Comparison of ENCODE assay signal across 8 cellular contexts in the genomic region with DNA sequence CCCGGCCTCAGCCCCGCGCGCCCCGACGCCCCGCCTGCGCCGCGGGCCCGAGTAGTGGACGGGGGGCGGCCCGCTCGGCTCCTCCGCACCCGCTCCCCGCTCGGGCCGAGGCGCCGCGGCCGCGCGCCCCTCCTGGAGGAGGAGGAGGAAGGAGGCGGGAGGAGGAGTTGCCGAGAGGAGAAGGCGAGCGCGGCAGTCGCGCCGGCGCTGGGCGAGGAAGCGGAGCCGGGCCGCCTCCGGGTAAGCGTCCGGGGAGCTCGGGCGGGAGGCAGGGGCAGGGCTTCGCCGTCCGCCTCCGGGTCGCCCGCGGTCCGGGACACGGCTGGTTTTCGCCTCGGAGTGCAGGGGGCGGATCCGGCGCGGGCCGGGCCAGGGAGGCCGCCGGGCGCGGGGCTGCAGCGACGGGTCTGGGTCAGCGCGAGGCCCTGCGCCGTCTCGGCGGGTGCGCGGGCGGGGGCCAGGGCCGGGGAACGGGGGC. TPM values are rescaled to one million over a fixed set of nuclear protein-coding genes. Genes with fewer than 3 reads are reported as not detected.
DNase-seq lines count a peak whose midpoint lies in the region; ATAC-seq and TF ChIP-seq lines count a peak whose summit lies in the region.

A gene with protein sequence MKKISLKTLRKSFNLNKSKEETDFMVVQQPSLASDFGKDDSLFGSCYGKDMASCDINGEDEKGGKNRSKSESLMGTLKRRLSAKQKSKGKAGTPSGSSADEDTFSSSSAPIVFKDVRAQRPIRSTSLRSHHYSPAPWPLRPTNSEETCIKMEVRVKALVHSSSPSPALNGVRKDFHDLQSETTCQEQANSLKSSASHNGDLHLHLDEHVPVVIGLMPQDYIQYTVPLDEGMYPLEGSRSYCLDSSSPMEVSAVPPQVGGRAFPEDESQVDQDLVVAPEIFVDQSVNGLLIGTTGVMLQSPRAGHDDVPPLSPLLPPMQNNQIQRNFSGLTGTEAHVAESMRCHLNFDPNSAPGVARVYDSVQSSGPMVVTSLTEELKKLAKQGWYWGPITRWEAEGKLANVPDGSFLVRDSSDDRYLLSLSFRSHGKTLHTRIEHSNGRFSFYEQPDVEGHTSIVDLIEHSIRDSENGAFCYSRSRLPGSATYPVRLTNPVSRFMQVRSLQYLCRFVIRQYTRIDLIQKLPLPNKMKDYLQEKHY (plus strand): TSS at position 195 of the 478 bp plus-strand sequence. CDS start 35,624 bp downstream, outside the sequence.

- TF ChIP-seq POLR2A in adrenal gland (IDR thresholded peaks at IDR 0.05) (peak; percentile 62 to 64), ovary (IDR thresholded peaks at IDR 0.05) (no peak)

- WGBS in adrenal gland, 4 donors: 0% methylated on average over 70 to 75 of the region's 77 CpGs; no CpG with 5 or more reads in 2 of the 4 donors
- WGBS in ovary, 3 donors: 0 to 1% (median 1%) methylated on average over 27 to 77 of the region's 77 CpGs

- DNase-seq in COLO668 (lab: John Stamatoyannopoulos, UW; ENCODE audit: unreplicated experiment) (peak; percentile 80), NCI-H774 (lab: John Stamatoyannopoulos, UW) (peak; percentile 30), adrenal gland (peak; percentile 58 to 71 (median 63)), cardiac septum (ENCODE audit: low spot score) (no peak), ovary (peak; percentile 38 to 74 (median 58)), cerebellar nuclear complex (lab: John Stamatoyannopoulos, UW) (no peak)

- intact Hi-C loops in adrenal gland (cut with DNase I) (loop anchor here in 1 of 2 donors (10.0 kb wide), 1 partner anchor 84 kb away; a partner anchor contains a TSS), cardiac septum (cut with DNase I) (loop anchor here (2.0 to 5.0 kb wide), 2 partner anchors 84 to 133 kb away; a partner anchor contains a TSS), ovary (cut with DNase I) (loop anchor here in 1 of 4 donors (5.0 kb wide), 1 partner anchor 82 kb away; a partner anchor contains a TSS)

- peak; percentile 80 for ATAC-seq in GM18907 (IDR thresholded peaks at IDR 0.05; ENCODE audit: unreplicated experiment)
- ATAC-seq in HG03060 (IDR thresholded peaks at IDR 0.05; ENCODE audit: low read depth, unreplicated experiment): peak; percentile 35

- TF ChIP-seq CTCF in adrenal gland (IDR thresholded peaks at IDR 0.05) (peak in 1 of 6 experiments; percentile 1), ovary (IDR thresholded peaks at IDR 0.05) (no peak)

- no peaks in the 10 kb centered on the region for H3K36me3 ChIP-seq in adrenal gland (replicated peaks in 1 of 2)
- H3K36me3 ChIP-seq in ovary: no peaks in the 10 kb centered on the region

- H3K4me1 ChIP-seq in adrenal gland (replicated peaks in 1 of 2) (peaks cover 16 to 40% of the 10 kb centered on the region in 2 donors), ovary (ENCODE audit: insufficient read depth) (peaks cover 12% of the 10 kb centered on the region)

- H3K9me3 ChIP-seq in adrenal gland (replicated peaks in 1 of 3) (no peaks in the 10 kb centered on the region), ovary (no peaks in the 10 kb centered on the region)

- no peaks in the 10 kb centered on the region for H3K27me3 ChIP-seq in adrenal gland
- H3K27me3 ChIP-seq in ovary: no peaks in the 10 kb centered on the region

- H3K27ac ChIP-seq in adrenal gland: peak within 1 kb of the TSS in 4 of 5 donors; percentile 84 to 95 (median 90)
- H3K27ac ChIP-seq in ovary: peak within 1 kb of the TSS; percentile 90 to 96

- H3K4me3 ChIP-seq in adrenal gland (peak within 1 kb of the TSS; percentile 28 to 90 (median 72)), ovary (peak within 1 kb of the TSS; percentile 78)

- no peak for TF ChIP-seq EP300 in ovary (IDR thresholded peaks at IDR 0.05)

RNA-seq across cellular contexts. Expression of the gene that starts here (rescaled TPM):
- total RNA-seq in adrenal gland (10 to 100 TPM; 14.2 to 25.5 (median 19.5) TPM), cardiac septum (22.8 TPM), ovary (10 to 100 TPM in 6 of 7 donors, 1 to 10 TPM in 1; 9.8 to 23.8 (median 17.7) TPM)
- polyA plus RNA-seq in adrenal gland (10 to 100 TPM in 1 of 3 donors, 1 to 10 TPM in 2; 4.3 to 16.1 (median 4.9) TPM), ovary (1 to 10 TPM; 8.1 to 8.8 TPM)

Comparison
In these comparisons a context has a peak if more than half of its experiments do, and no peak if none do; other contexts are left out.
1. DNase-seq: peak in COLO668 (single experiment), NCI-H774 (single experiment), adrenal gland (7 of 7) and ovary (5 of 5); none in cardiac septum (single experiment) and cerebellar nuclear complex (0 of 2).